24 cellular contexts compared by ENCODE assay signal in genomic region chr5:124732349-124732875, GRCh38. TPM values are rescaled to one million over a fixed set of nuclear protein-coding genes. Genes with fewer than 3 reads are reported as not detected.
DNase-seq lines count a peak whose midpoint lies in the region; ATAC-seq and TF ChIP-seq lines count a peak whose summit lies in the region.
"Had no signal": no experiment of that assay in that cellular context is flagged by ENCODE, and none has a peak within 500 bp of the region (broad histone marks: within the 10 kb centered on the region; RNA-seq: fewer than 3 reads in every experiment).

No MANE protein-coding gene starts in this region.

- peaks cover 76% of the 10 kb centered on the region for H3K4me1 ChIP-seq in cardiac muscle cell (ENCODE audit: low read depth)
- no peaks in the 10 kb centered on the region for H3K4me1 ChIP-seq in testis
- H3K4me1 ChIP-seq in Caco-2, result peaks cover 42% of the 10 kb centered on the region
- H3K4me1 ChIP-seq: breast epithelium had no signal

- intact Hi-C loops in Right ventricle myocardium superior (cut with DNase I), result no loop called here
- intact Hi-C loops in activated B cell treated with CpG ODN at 0.5 μM for 24 hours (cut with micrococcal nuclease), result loop anchor here (2.0 kb wide), 1 partner anchor 14 kb away; no protein-coding TSS in a partner anchor
- intact Hi-C loops in testis (cut with DNase I; ENCODE audit: low total_unique reads), result no loop called here
- intact Hi-C loops in Caco-2 (cut with micrococcal nuclease; ENCODE audit: unreplicated experiment), result no loop called here

- H3K27me3 ChIP-seq in cardiac muscle cell (no peaks in the 10 kb centered on the region), layer of hippocampus (ENCODE audit: control insufficient read depth, insufficient read depth, low read length) (no peaks in the 10 kb centered on the region), testis (no peaks in the 10 kb centered on the region), Caco-2 (replicated peaks; ENCODE audit: control insufficient read depth, insufficient read depth, low read length) (no peaks in the 10 kb centered on the region)
- H3K27me3 ChIP-seq: breast epithelium had no signal

- H3K27ac ChIP-seq in cardiac muscle cell (peak overlapping the region; percentile 74), layer of hippocampus (ENCODE audit: low read depth, low read length) (peak overlapping the region; percentile 52), testis (no peak overlapping the region)
- H3K27ac ChIP-seq: breast epithelium, epithelial cell of prostate, WERI-Rb-1 had no signal

- H3K9me3 ChIP-seq in cardiac muscle cell (ENCODE audit: low read depth) (no peaks in the 10 kb centered on the region), testis (no peaks in the 10 kb centered on the region), Caco-2 (no peaks in the 10 kb centered on the region)
- H3K9me3 ChIP-seq: breast epithelium had no signal

- DNase-seq in cardiac muscle cell (ENCODE audit: low read depth in 1 of 2, low spot score in 1 of 2), result no peak
- DNase-seq in Right ventricle myocardium superior, result no peak
- no peak for DNase-seq in activated B cell treated with CpG ODN at 0.5 μM for 24 hours
- no peak for DNase-seq in type B pancreatic cell (ENCODE audit: extremely low spot score, unreplicated experiment)
- DNase-seq in testis, result no peak
- no peak for DNase-seq in NCI-H2029 (lab: John Stamatoyannopoulos, UW)
- DNase-seq in Caco-2, result no peak
- DNase-seq: ACHN; activated CD4-positive, alpha-beta T cell treated with anti-CD3 and anti-CD28 coated beads, Interleukin-2, amount 50 U/mL, for 48 hours; activated gamma-delta T cell; CD4-positive, alpha-beta T cell; dermis blood vessel endothelial cell; DMS79; HFFc6; kidney; naive B cell; PC-3; stimulated activated naive B cell treated with anti-CD40 and anti-IgM and Interleukin-4, amounts not matched to agents 10 μg/mL and 1 μg/mL and 100 μg/mL, for 72 hours; WERI-Rb-1 had no signal

- H3K4me1 Mint-ChIP-seq in activated B cell treated with CpG ODN at 0.5 μM for 24 hours, result peaks cover 72% of the 10 kb centered on the region
- H3K4me1 Mint-ChIP-seq in type B pancreatic cell (ENCODE audit: unreplicated experiment), result peaks cover 69% of the 10 kb centered on the region
- H3K4me1 Mint-ChIP-seq in Caco-2 (ENCODE audit: low read depth, unreplicated experiment), result peaks cover 39% of the 10 kb centered on the region

- no peak for TF ChIP-seq CTCF in cardiac muscle cell (IDR thresholded peaks at IDR 0.05; ENCODE audit: low read depth, low read length)
- TF ChIP-seq CTCF in activated B cell treated with CpG ODN at 0.5 μM for 24 hours (IDR thresholded peaks at IDR 0.05), result no peak
- no peak for TF ChIP-seq CTCF in type B pancreatic cell (conservative IDR thresholded peaks at IDR 0.05)
- TF ChIP-seq CTCF in testis (IDR thresholded peaks at IDR 0.05), result no peak
- no peak for TF ChIP-seq CTCF in Caco-2 (IDR thresholded peaks at IDR 0.05; ENCODE audit: insufficient read depth in 1 of 2, low read depth in 1 of 2, low read length in 1 of 2, severe bottlenecking in 1 of 2, unreplicated experiment in 1 of 2)

- POLR2A ChIA-PET in activated B cell treated with CpG ODN at 0.5 μM for 24 hours (lab: Charles Lee), result interaction anchor here (0.7 to 0.8 kb wide), 2 partner anchors 17 to 223 kb away, joined by 4 to 7 read pairs; no protein-coding TSS in a partner anchor
- POLR2A ChIA-PET in Caco-2 (lab: Charles Lee), result no interaction called here

- peak overlapping the region; percentile 4 for H3K27ac Mint-ChIP-seq in activated B cell treated with CpG ODN at 0.5 μM for 24 hours
- peak overlapping the region; percentile 18 for H3K27ac Mint-ChIP-seq in type B pancreatic cell
- H3K27ac Mint-ChIP-seq in Caco-2 (ENCODE audit: unreplicated experiment), result no peak overlapping the region
- H3K27ac Mint-ChIP-seq: CD4-positive, alpha-beta T cell; HFFc6 had no signal

- H3K36me3 Mint-ChIP-seq in activated B cell treated with CpG ODN at 0.5 μM for 24 hours (ENCODE audit: low read depth) (no peaks in the 10 kb centered on the region), type B pancreatic cell (peaks cover 7% of the 10 kb centered on the region), Caco-2 (ENCODE audit: insufficient read depth, unreplicated experiment) (no peaks in the 10 kb centered on the region)
- H3K36me3 Mint-ChIP-seq: naive B cell; stimulated activated naive B cell treated with anti-CD40 and anti-IgM and Interleukin-4, amounts not matched to agents 10 μg/mL and 1 μg/mL and 100 μg/mL, for 72 hours had no signal

- ATAC-seq in Right ventricle myocardium superior (ENCODE audit: poor library complexity), result no peak
- ATAC-seq in activated B cell treated with CpG ODN at 0.5 μM for 24 hours (ENCODE audit: low read depth), result no peak
- ATAC-seq: HepG2, PC-3 had no signal

- BruUV-seq in Caco-2 (replicated peaks; lab: Mats Ljungman, UMichigan), result no TSS peak

- no peak overlapping the region for H3K4me3 ChIP-seq in cardiac muscle cell
- H3K4me3 ChIP-seq in testis, result no peak overlapping the region
- no peak overlapping the region for H3K4me3 ChIP-seq in Caco-2 (ENCODE audit: low read depth, low read length)
- H3K4me3 ChIP-seq: breast epithelium had no signal

- H3K27me3 Mint-ChIP-seq in activated B cell treated with CpG ODN at 0.5 μM for 24 hours, result no peaks in the 10 kb centered on the region
- H3K27me3 Mint-ChIP-seq in type B pancreatic cell, result peaks cover 10% of the 10 kb centered on the region
- no peaks in the 10 kb centered on the region for H3K27me3 Mint-ChIP-seq in Caco-2 (ENCODE audit: insufficient read depth, unreplicated experiment)

- H3K36me3 ChIP-seq in cardiac muscle cell (no peaks in the 10 kb centered on the region), testis (ENCODE audit: low read depth, missing control alignments) (no peaks in the 10 kb centered on the region), Caco-2 (ENCODE audit: control insufficient read depth, insufficient read depth, low read length) (no peaks in the 10 kb centered on the region)
- H3K36me3 ChIP-seq: breast epithelium had no signal

- no peak for TF ChIP-seq POLR2A in testis (IDR thresholded peaks at IDR 0.05)

- H3K4me3 Mint-ChIP-seq in activated B cell treated with CpG ODN at 0.5 μM for 24 hours, result peak overlapping the region; percentile 8
- H3K4me3 Mint-ChIP-seq in type B pancreatic cell, result peak overlapping the region; percentile 10
- no peak overlapping the region for H3K4me3 Mint-ChIP-seq in Caco-2 (ENCODE audit: unreplicated experiment)
- H3K4me3 Mint-ChIP-seq: CD4-positive, alpha-beta T cell; HFFc6 had no signal

- no peaks in the 10 kb centered on the region for H3K9me3 Mint-ChIP-seq in activated B cell treated with CpG ODN at 0.5 μM for 24 hours
- H3K9me3 Mint-ChIP-seq in type B pancreatic cell, result no peaks in the 10 kb centered on the region
- H3K9me3 Mint-ChIP-seq in Caco-2 (ENCODE audit: unreplicated experiment), result no peaks in the 10 kb centered on the region
- H3K9me3 Mint-ChIP-seq: CD4-positive, alpha-beta T cell; HFFc6; naive B cell had no signal

- CTCF ChIA-PET in activated B cell treated with CpG ODN at 0.5 μM for 24 hours (lab: Charles Lee), result no interaction called here
- CTCF ChIA-PET in Caco-2 (lab: Charles Lee), result no interaction called here

RNA-seq across cellular contexts. Expression of gene ZNF608, which starts 14.0 kb away (rescaled TPM):
- 75.0 and 115 TPM in 2 replicates for total RNA-seq in cardiac muscle cell
- polyA plus RNA-seq in cardiac muscle cell, result 39.9 and 61.3 TPM in 2 replicates
- 8.6 TPM for total RNA-seq in Right ventricle myocardium superior
- 20.7 and 22.0 TPM in 2 replicates for total RNA-seq in activated B cell treated with CpG ODN at 0.5 μM for 24 hours
- total RNA-seq in type B pancreatic cell (ENCODE audit: low replicate concordance), result 37.4 and 63.0 TPM in 2 replicates
- total RNA-seq in testis, result 10 to 100 TPM; 42.1 to 42.4 TPM
- polyA plus RNA-seq in testis (ENCODE audit: insufficient read depth, low read depth, low replicate concordance), result 28.7 TPM
- total RNA-seq in Caco-2 (2022), result 17.5 and 24.0 TPM in 2 replicates
- total RNA-seq: T-helper 2 cell treated with Interferon-gamma antibody and Interleukin-4, amounts not matched to agents 100 ng/mL and 5 ng/mL, for 36 hours had no signal

Comparison
In these comparisons a context has a peak if more than half of its experiments do, and no peak if none do; other contexts are left out.
1. H3K27ac ChIP-seq: peak in cardiac muscle cell (single experiment) and layer of hippocampus (single experiment); none in testis (0 of 2).